In genomic region chr10:77031531-77031930, GRCh38 we compare ENCODE assay signal across 18 cellular contexts.
"Had no signal": no experiment of that assay in that cellular context is flagged by ENCODE, and none has a peak within 500 bp of the region (broad histone marks: within the 10 kb centered on the region; RNA-seq: fewer than 3 reads in every experiment).

No MANE protein-coding gene starts in this region.

- H3K4me3 ChIP-seq: esophagus squamous epithelium, gastroesophageal sphincter, left ventricle myocardium inferior, sigmoid colon, skin epidermis, stomach, thoracic aorta, transverse colon had no signal

- H3K36me3 ChIP-seq: esophagus squamous epithelium, left ventricle myocardium inferior, stomach, transverse colon had no signal

- H3K27ac ChIP-seq: epithelial cell of prostate, esophagus squamous epithelium, gastroesophageal sphincter, left ventricle myocardium inferior, sigmoid colon, skin epidermis, stomach, thoracic aorta, transverse colon had no signal

- H3K4me1 ChIP-seq: esophagus squamous epithelium, left ventricle myocardium inferior had no signal

- H3K27me3 ChIP-seq: esophagus squamous epithelium, gastroesophageal sphincter, sigmoid colon, stomach, transverse colon had no signal

- H3K9me3 ChIP-seq: esophagus squamous epithelium, gastroesophageal sphincter, left ventricle myocardium inferior, sigmoid colon, stomach, thoracic aorta, transverse colon had no signal

- DNase-seq: effector memory CD8-positive, alpha-beta T cell; esophagus squamous epithelium; glutamatergic neuron; left ventricle myocardium inferior; mammary epithelial cell; naive thymus-derived CD4-positive, alpha-beta T cell; posterior cingulate gyrus; sigmoid colon; stimulated activated CD4-positive, alpha-beta T cell treated with anti-CD3 and anti-CD28 coated beads, Interleukin-2, amount 100 ng/mL, for 24 hours; stimulated activated CD4-positive, alpha-beta T cell treated with anti-CD3 and anti-CD28 coated beads, Interleukin-4, amount 100 ng/mL, for 4 hours; stimulated activated naive B cell treated with anti-CD40 and anti-IgM and Interleukin-4, amounts not matched to agents 10 μg/mL and 1 μg/mL and 100 μg/mL, for 72 hours; stomach; substantia nigra; transverse colon had no signal

- ATAC-seq: effector memory CD8-positive, alpha-beta T cell; gastroesophageal sphincter; stimulated activated naive B cell treated with anti-CD40 and anti-IgM and Interleukin-4, amounts not matched to agents 10 μg/mL and 1 μg/mL and 100 μg/mL, for 72 hours had no signal
